ENCODE assay signal across 25 cellular contexts in genomic region chr15:99390667-99391066, GRCh38.
DNase-seq lines count a peak whose midpoint lies in the region; ATAC-seq and TF ChIP-seq lines count a peak whose summit lies in the region.
"Had no signal": no experiment of that assay in that cellular context is flagged by ENCODE, and none has a peak within 500 bp of the region (broad histone marks: within the 10 kb centered on the region; RNA-seq: fewer than 3 reads in every experiment).

No MANE protein-coding gene starts in this region.

- no peak overlapping the region for H3K4me3 Mint-ChIP-seq in activated CD4-positive, alpha-beta T cell treated with anti-CD3 and anti-CD28 coated beads, Interleukin-2, amount 10 ng/mL, durations not matched to agents 24 days and 14 days
- H3K4me3 Mint-ChIP-seq in neural progenitor cell: no peak overlapping the region
- H3K4me3 Mint-ChIP-seq: stimulated activated memory B cell treated with anti-CD40 and anti-IgM and Interleukin-4, amounts not matched to agents 10 μg/mL and 1 μg/mL and 100 μg/mL, for 72 hours; T-helper 2 cell treated with Interferon-gamma antibody and Interleukin-4, amounts not matched to agents 5 μg/mL and 100 μg/mL, for 36 hours had no signal

- intact Hi-C loops in activated CD4-positive, alpha-beta T cell treated with anti-CD3 and anti-CD28 coated beads, Interleukin-2, amount 10 ng/mL, durations not matched to agents 24 days and 14 days (cut with micrococcal nuclease): no loop called here

- H3K4me3 ChIP-seq in neural progenitor cell: no peak overlapping the region
- H3K4me3 ChIP-seq: A549, BLaER1, GM12878, spleen had no signal

- H4K20me1 ChIP-seq in neural progenitor cell (ENCODE audit: low read depth): no peaks in the 10 kb centered on the region
- H4K20me1 ChIP-seq: BLaER1 had no signal

- no peaks in the 10 kb centered on the region for H3K27me3 ChIP-seq in neural progenitor cell
- H3K27me3 ChIP-seq: BLaER1, neutrophil, spleen had no signal

- TF ChIP-seq CTCF in neural progenitor cell (IDR thresholded peaks at IDR 0.05): peak; percentile 48

- H3K36me3 ChIP-seq in neural progenitor cell: no peaks in the 10 kb centered on the region

- no peaks in the 10 kb centered on the region for H3K4me1 ChIP-seq in neural progenitor cell

- peak; percentile 17; the same call in 1 of the 2 replicates for TF ChIP-seq RAD21 in Ishikawa (IDR thresholded peaks at IDR 0.05; ENCODE audit: low read depth)

- peak; percentile 12 for DNase-seq in activated CD4-positive, alpha-beta T cell treated with anti-CD3 and anti-CD28 coated beads, Interleukin-2, amount 10 ng/mL, durations not matched to agents 24 days and 14 days
- no peak for DNase-seq in activated CD4-positive, alpha-beta T cell treated with anti-CD3 and anti-CD28 coated beads for 48 hours
- peak; percentile 21 for DNase-seq in dermis blood vessel endothelial cell
- DNase-seq in neural progenitor cell (ENCODE audit: low spot score): peak; percentile 50
- no peak for DNase-seq in NCI-H146 (lab: John Stamatoyannopoulos, UW)
- no peak for DNase-seq in HCEC 1CT
- DNase-seq: activated CD4-positive, alpha-beta T cell treated with anti-CD3 and anti-CD28 coated beads, Interleukin-2, amount 50 U/mL, for 1 hour; activated naive CD4-positive, alpha-beta T cell treated with anti-CD3 and anti-CD28 coated beads, Interleukin-2, amount 50 U/mL, for 16 hours; amygdala; COR-L47; DMS79 treated with DMSO at 0.1 percent for 48 hours; IMR-90; left cardiac atrium; NCI-H1092 treated with DMSO at 0.1 percent for 48 hours; NCI-H2081; spleen; stimulated activated CD4-positive, alpha-beta T cell treated with anti-CD3 and anti-CD28 coated beads, Interleukin-2, amount 100 ng/mL, for 48 hours had no signal

- TF ChIP-seq EP300 in Ishikawa (IDR thresholded peaks at IDR 0.05; ENCODE audit: borderline replicate concordance): no peak

- no peaks in the 10 kb centered on the region for H3K9me3 ChIP-seq in neural progenitor cell (ENCODE audit: low read depth)
- H3K9me3 ChIP-seq: neutrophil had no signal

- peaks cover 21% of the 10 kb centered on the region for H3K36me3 Mint-ChIP-seq in activated CD4-positive, alpha-beta T cell treated with anti-CD3 and anti-CD28 coated beads, Interleukin-2, amount 10 ng/mL, durations not matched to agents 24 days and 14 days (ENCODE audit: low read depth)
- peaks cover 4% of the 10 kb centered on the region for H3K36me3 Mint-ChIP-seq in neural progenitor cell

- H2AFZ ChIP-seq in neural progenitor cell (replicated peaks): no peak overlapping the region

- no peak overlapping the region for H3K4me2 ChIP-seq in neural progenitor cell
- H3K4me2 ChIP-seq: A549, BLaER1 had no signal

- no peak overlapping the region for H3K27ac ChIP-seq in neural progenitor cell
- H3K27ac ChIP-seq: A549, BLaER1, neutrophil, spleen had no signal

- peaks cover 17% of the 10 kb centered on the region for H3K9me3 Mint-ChIP-seq in activated CD4-positive, alpha-beta T cell treated with anti-CD3 and anti-CD28 coated beads, Interleukin-2, amount 10 ng/mL, durations not matched to agents 24 days and 14 days
- H3K9me3 Mint-ChIP-seq in neural progenitor cell: peaks cover 3% of the 10 kb centered on the region

- ATAC-seq in GM19328 (IDR thresholded peaks at IDR 0.05; ENCODE audit: unreplicated experiment): no peak
- ATAC-seq: A549; GM12878; left cardiac atrium; stimulated activated memory B cell treated with anti-CD40 and anti-IgM and Interleukin-4, amounts not matched to agents 10 μg/mL and 1 μg/mL and 100 μg/mL, for 72 hours had no signal

- no peak overlapping the region for H3K27ac Mint-ChIP-seq in activated CD4-positive, alpha-beta T cell treated with anti-CD3 and anti-CD28 coated beads, Interleukin-2, amount 10 ng/mL, durations not matched to agents 24 days and 14 days
- H3K27ac Mint-ChIP-seq in neural progenitor cell: no peak overlapping the region
- H3K27ac Mint-ChIP-seq: stimulated activated memory B cell treated with anti-CD40 and anti-IgM and Interleukin-4, amounts not matched to agents 10 μg/mL and 1 μg/mL and 100 μg/mL, for 72 hours; T-helper 2 cell treated with Interferon-gamma antibody and Interleukin-4, amounts not matched to agents 5 μg/mL and 100 μg/mL, for 36 hours had no signal

- peaks cover 2% of the 10 kb centered on the region for H3K27me3 Mint-ChIP-seq in activated CD4-positive, alpha-beta T cell treated with anti-CD3 and anti-CD28 coated beads, Interleukin-2, amount 10 ng/mL, durations not matched to agents 24 days and 14 days
- no peaks in the 10 kb centered on the region for H3K27me3 Mint-ChIP-seq in neural progenitor cell (ENCODE audit: insufficient read depth, low read depth)
- H3K27me3 Mint-ChIP-seq: stimulated activated memory B cell treated with anti-CD40 and anti-IgM and Interleukin-4, amounts not matched to agents 10 μg/mL and 1 μg/mL and 100 μg/mL, for 72 hours had no signal

- no peak overlapping the region for H3K9ac ChIP-seq in neural progenitor cell
- H3K9ac ChIP-seq: BLaER1 had no signal

- H3F3A ChIP-seq in neural progenitor cell (ENCODE audit: low read depth): no peaks in the 10 kb centered on the region

- no peaks in the 10 kb centered on the region for H3K79me2 ChIP-seq in neural progenitor cell (ENCODE audit: low read depth)

- H3K4me1 Mint-ChIP-seq in activated CD4-positive, alpha-beta T cell treated with anti-CD3 and anti-CD28 coated beads, Interleukin-2, amount 10 ng/mL, durations not matched to agents 24 days and 14 days: peaks cover 18% of the 10 kb centered on the region
- H3K4me1 Mint-ChIP-seq in neural progenitor cell: no peaks in the 10 kb centered on the region
- H3K4me1 Mint-ChIP-seq: stimulated activated memory B cell treated with anti-CD40 and anti-IgM and Interleukin-4, amounts not matched to agents 10 μg/mL and 1 μg/mL and 100 μg/mL, for 72 hours had no signal

TF ChIP-seq in Ishikawa, 13 proteins besides CTCF, POLR2A, EP300 and RAD21:
- TF ChIP-seq TAF1 (IDR thresholded peaks at IDR 0.05; ENCODE audit: low read depth): no peak
- no peak for TF ChIP-seq FOXM1 (IDR thresholded peaks at IDR 0.05; ENCODE audit: borderline replicate concordance, low read depth)
- no peak for TF ChIP-seq USF1 (IDR thresholded peaks at IDR 0.05)
- TF ChIP-seq TCF12 (IDR thresholded peaks at IDR 0.05; ENCODE audit: low read depth): no peak

Comparison
In these comparisons a context has a peak if more than half of its experiments do, and no peak if none do; other contexts are left out.
1. DNase-seq: peak in activated CD4-positive, alpha-beta T cell treated with anti-CD3 and anti-CD28 coated beads, Interleukin-2, amount 10 ng/mL, durations not matched to agents 24 days and 14 days (single experiment), dermis blood vessel endothelial cell (single experiment) and neural progenitor cell (single experiment); none in activated CD4-positive, alpha-beta T cell treated with anti-CD3 and anti-CD28 coated beads for 48 hours (single experiment), NCI-H146 (single experiment) and HCEC 1CT (single experiment).